In genomic region chr11:507727-508515, GRCh38 we compare ENCODE assay signal across 8 cellular contexts. TPM values are rescaled to one million over a fixed set of nuclear protein-coding genes. Genes with fewer than 3 reads are reported as not detected.
DNase-seq lines count a peak whose midpoint lies in the region; ATAC-seq, FAIRE-seq and TF ChIP-seq lines count a peak whose summit lies in the region.

No MANE protein-coding gene starts in this region.

- H3K79me2 ChIP-seq in OCI-LY7 (ENCODE audit: insufficient read depth, low read depth, low read length) (peaks cover 23% of the 10 kb centered on the region), endothelial cell of umbilical vein (ENCODE audit: control insufficient read depth, insufficient read depth, low read length) (peaks cover 19% of the 10 kb centered on the region)

- no peaks in the 10 kb centered on the region for H3K9me2 ChIP-seq in OCI-LY7 (ENCODE audit: insufficient read depth, low read length)

- peak overlapping the region; percentile 46 for H3K4me3 ChIP-seq in CD8-positive, alpha-beta T cell (ENCODE audit: low read depth, low read length)
- H3K4me3 ChIP-seq in OCI-LY7 (ENCODE audit: low read depth, low read length, poor library complexity, severe bottlenecking) (peak overlapping the region; percentile 95), endothelial cell of umbilical vein (replicated peaks in 1 of 3; ENCODE audit: insufficient read depth in 1 of 3, low read depth in 1 of 3, low read length in 3 of 3) (peak overlapping the region; percentile 45 to 81 (median 57)), neutrophil (ENCODE audit: low read depth in 1 of 2, low read length in 1 of 2) (peak overlapping the region; percentile 51 to 99)

- H2AFZ ChIP-seq in OCI-LY7 (ENCODE audit: low read length) (no peak overlapping the region; the same call in 1 of the 2 replicates), endothelial cell of umbilical vein (ENCODE audit: low read depth, low read length) (peak overlapping the region; percentile 34)

- no peak for ATAC-seq in CD8-positive, alpha-beta T cell

- H3K4me1 Mint-ChIP-seq in CD8-positive, alpha-beta T cell (ENCODE audit: low read depth), result peaks cover 25% of the 10 kb centered on the region

- H3K4me2 ChIP-seq in OCI-LY7 (ENCODE audit: low read length) (peak overlapping the region; percentile 73), endothelial cell of umbilical vein (ENCODE audit: insufficient read depth, low read length) (peak overlapping the region; percentile 66)

- H3K27ac ChIP-seq in CD8-positive, alpha-beta T cell (ENCODE audit: low read depth, low read length), result no peak overlapping the region
- H3K27ac ChIP-seq in OCI-LY7 (ENCODE audit: low read depth, low read length, poor library complexity, severe bottlenecking) (no peak overlapping the region), endothelial cell of umbilical vein (ENCODE audit: insufficient read depth, low read depth, low read length) (peak overlapping the region; percentile 41), neutrophil (peak overlapping the region; percentile 98)

- H3K27me3 Mint-ChIP-seq in CD8-positive, alpha-beta T cell (ENCODE audit: low read depth), result no peaks in the 10 kb centered on the region

- dilution Hi-C loops in endothelial cell of umbilical vein (cut with MboI; ENCODE audit: extremely low pct_ligation_motif_present, low sequenced_read_pairs), result no loop called here

- BruUV-seq in OCI-LY7 (replicated peaks; lab: Mats Ljungman, UMichigan) (no TSS peak), endothelial cell of umbilical vein (replicated peaks; lab: Mats Ljungman, UMichigan) (no TSS peak)

- H3K9me3 ChIP-seq in CD8-positive, alpha-beta T cell (ENCODE audit: low read length), result no peaks in the 10 kb centered on the region
- no peaks in the 10 kb centered on the region for H3K9me3 ChIP-seq in OCI-LY7 (ENCODE audit: low read length)
- no peaks in the 10 kb centered on the region for H3K9me3 ChIP-seq in endothelial cell of umbilical vein (replicated peaks; ENCODE audit: control insufficient read depth, insufficient read depth, low read length)
- no peaks in the 10 kb centered on the region for H3K9me3 ChIP-seq in neutrophil

- POLR2A ChIA-PET in CD8-positive, alpha-beta T cell (lab: Charles Lee), result interaction anchor here (0.6 to 2.9 kb wide), 3 partner anchors 26 to 143 kb away, joined by 3 to 15 read pairs (median 7); partner anchors contain the start of gene PTDSS2
- POLR2A ChIA-PET in OCI-LY7 (lab: Charles Lee) (no interaction called here), endothelial cell of umbilical vein (lab: Charles Lee) (no interaction called here)

- FAIRE-seq in endothelial cell of umbilical vein (lab: Jason Lieb, UNC), result no peak

- no peaks in the 10 kb centered on the region for H4K20me1 ChIP-seq in OCI-LY7 (ENCODE audit: insufficient read depth, low read length)
- no peaks in the 10 kb centered on the region for H4K20me1 ChIP-seq in endothelial cell of umbilical vein (replicated peaks; ENCODE audit: control insufficient read depth, extremely low read depth, insufficient read depth, low read length)

- H3K9me1 ChIP-seq in endothelial cell of umbilical vein (replicated peaks; ENCODE audit: control insufficient read depth, extremely low read depth, insufficient read depth, low read length), result no peaks in the 10 kb centered on the region

- CTCF ChIA-PET in CD8-positive, alpha-beta T cell (lab: Charles Lee), result no interaction called here
- CTCF ChIA-PET in OCI-LY7 (lab: Charles Lee; ENCODE audit: unreplicated experiment), result no interaction called here
- CTCF ChIA-PET in endothelial cell of umbilical vein (lab: Charles Lee), result interaction anchor here (0.9 to 1.4 kb wide), 3 partner anchors 10 to 101 kb away, joined by 3 to 6 read pairs (median 3); no protein-coding TSS in a partner anchor

- H3K27ac Mint-ChIP-seq in CD8-positive, alpha-beta T cell, result peak overlapping the region; percentile 13

- H3K36me3 ChIP-seq in CD8-positive, alpha-beta T cell (ENCODE audit: insufficient read depth, low read length), result peaks cover 5% of the 10 kb centered on the region
- H3K36me3 ChIP-seq in OCI-LY7 (ENCODE audit: insufficient read depth, low read length) (peaks cover 9% of the 10 kb centered on the region; the same call in 1 of the 2 replicates), endothelial cell of umbilical vein (ENCODE audit: control insufficient read depth in 2 of 2, extremely low read depth in 1 of 2, insufficient read depth in 2 of 2, low read length in 2 of 2) (no peaks in the 10 kb centered on the region), neutrophil (no peaks in the 10 kb centered on the region)

- peaks cover 19% of the 10 kb centered on the region for H3K36me3 Mint-ChIP-seq in CD8-positive, alpha-beta T cell

- H3K4me3 Mint-ChIP-seq in CD8-positive, alpha-beta T cell, result peak overlapping the region; percentile 97

- no peak for TF ChIP-seq CTCF in CD8-positive, alpha-beta T cell (IDR thresholded peaks at IDR 0.05)
- no peak for TF ChIP-seq CTCF in OCI-LY7 (conservative IDR thresholded peaks at IDR 0.05; ENCODE audit: low read length)
- TF ChIP-seq CTCF in endothelial cell of umbilical vein (IDR thresholded peaks at IDR 0.05; ENCODE audit: extremely low read depth in 1 of 2, insufficient read depth in 1 of 2, low read depth in 1 of 2, low read length in 2 of 2), result no peak
- no peak for TF ChIP-seq CTCF in neutrophil (IDR thresholded peaks at IDR 0.05)

- DNase-seq in CD8-positive, alpha-beta T cell, result no peak
- DNase-seq in OCI-LY7 (ENCODE audit: low spot score) (no peak), endothelial cell of umbilical vein (ENCODE audit: low read depth, low spot score) (no peak), HT-29 (ENCODE audit: low spot score) (no peak), OCI-M2 (lab: John Stamatoyannopoulos, UW; ENCODE audit: unreplicated experiment) (no peak), midbrain (lab: John Stamatoyannopoulos, UW) (no peak), HCEC 1CT (no peak)

- peaks cover 36% of the 10 kb centered on the region for H3K4me1 ChIP-seq in CD8-positive, alpha-beta T cell (ENCODE audit: insufficient read depth, low read length)
- H3K4me1 ChIP-seq in OCI-LY7 (ENCODE audit: insufficient read depth, low read length, poor library complexity, severe bottlenecking) (peaks cover 32% of the 10 kb centered on the region), endothelial cell of umbilical vein (ENCODE audit: control insufficient read depth, extremely low read depth, insufficient read depth, low read length) (peaks cover 24% of the 10 kb centered on the region), neutrophil (ENCODE audit: control insufficient read depth in 1 of 2, insufficient read depth in 1 of 2, low read depth in 1 of 2, low read length in 1 of 2) (peaks cover 42 to 46% of the 10 kb centered on the region in 2 experiments)

- no peaks in the 10 kb centered on the region for H3K27me3 ChIP-seq in CD8-positive, alpha-beta T cell (ENCODE audit: insufficient read depth, low read length)
- H3K27me3 ChIP-seq in endothelial cell of umbilical vein (ENCODE audit: control insufficient read depth in 2 of 2, insufficient read depth in 2 of 2, low read length in 2 of 2) (no peaks in the 10 kb centered on the region), neutrophil (no peaks in the 10 kb centered on the region)

- no peaks in the 10 kb centered on the region for H3K9me3 Mint-ChIP-seq in CD8-positive, alpha-beta T cell

- peak overlapping the region; percentile 75 for H3K9ac ChIP-seq in endothelial cell of umbilical vein (replicated peaks; ENCODE audit: extremely low read depth, insufficient read depth, low read length)

- no peak for TF ChIP-seq POLR2A in endothelial cell of umbilical vein (IDR thresholded peaks at IDR 0.05; ENCODE audit: low read depth, low read length)

- intact Hi-C loops in CD8-positive, alpha-beta T cell (cut with DNase I, micrococcal nuclease), result loop anchor here (1.0 to 5.0 kb wide), 12 partner anchors 10 to 301 kb away; partner anchors contain the start of genes SIGIRR (in 2 of the 2), BET1L (in 1 of the 2), HRAS (in 1 of the 2) and IFITM1 (in 1 of the 2)
- intact Hi-C loops in OCI-LY7 (cut with micrococcal nuclease; ENCODE audit: unreplicated experiment) (loop anchor here (2.0 to 5.0 kb wide), 4 partner anchors 57 to 404 kb away; partner anchors contain the start of genes BET1L, CHID1, PTDSS2 and RIC8A), endothelial cell of umbilical vein (cut with micrococcal nuclease) (loop anchor here (1.0 to 2.0 kb wide), 4 partner anchors 10 to 271 kb away; partner anchors contain the start of genes PSMD13, PTDSS2, SIGIRR and SIRT3)

RNA-seq across cellular contexts. Expression of gene RNH1, which starts 0.9 kb away (rescaled TPM):
- 100 to 1,000 TPM; 134 to 145 TPM for total RNA-seq in CD8-positive, alpha-beta T cell
- 57.1 and 65.7 TPM in 2 replicates for total RNA-seq in OCI-LY7 (2014; rRNA removed; shearing (Covaris generic))
- total RNA-seq in OCI-LY7 (2022), result 48.8 and 65.5 TPM in 2 replicates
- 143 and 144 TPM in 2 replicates for total RNA-seq in endothelial cell of umbilical vein
- 198 and 276 TPM in 2 replicates for polyA plus RNA-seq in endothelial cell of umbilical vein
- polyA plus RNA-seq in endothelial cell of umbilical vein (2011; cell fraction: cytosol; rRNA removed), result 113 and 158 TPM in 2 replicates
- 133 and 164 TPM in 2 replicates for polyA plus RNA-seq in endothelial cell of umbilical vein (2011; cell fraction: nucleus; rRNA removed)
- 131 and 195 TPM in 2 replicates for polyA plus RNA-seq in endothelial cell of umbilical vein (2012)
- 102 and 123 TPM in 2 replicates for polyA minus RNA-seq in endothelial cell of umbilical vein
- 64.9 TPM for polyA minus RNA-seq in endothelial cell of umbilical vein (2011; cell fraction: cytosol; rRNA and poly(A)+ RNA removed)
- polyA minus RNA-seq in endothelial cell of umbilical vein (2011; cell fraction: nucleus; rRNA and poly(A)+ RNA removed), result 31.1 and 63.8 TPM in 2 replicates
- 470 and 513 TPM in 2 replicates for total RNA-seq in HT-29 (2014; rRNA removed; shearing (Covaris generic))

RNA-seq across cellular contexts. Expression of gene HRAS, which starts 27.5 kb away (rescaled TPM):
- 10 to 100 TPM; 25.2 to 25.5 TPM for total RNA-seq in CD8-positive, alpha-beta T cell
- total RNA-seq in OCI-LY7 (2014; rRNA removed; shearing (Covaris generic)), result 53.0 and 67.8 TPM in 2 replicates
- total RNA-seq in OCI-LY7 (2022), result 40.1 and 46.9 TPM in 2 replicates
- total RNA-seq in endothelial cell of umbilical vein, result 103 TPM in 2 replicates
- polyA plus RNA-seq in endothelial cell of umbilical vein, result 105 and 109 TPM in 2 replicates
- 127 and 138 TPM in 2 replicates for polyA plus RNA-seq in endothelial cell of umbilical vein (2011; cell fraction: cytosol; rRNA removed)
- polyA plus RNA-seq in endothelial cell of umbilical vein (2011; cell fraction: nucleus; rRNA removed), result 92.5 and 103 TPM in 2 replicates
- polyA plus RNA-seq in endothelial cell of umbilical vein (2012), result 125 and 149 TPM in 2 replicates
- 64.3 and 71.5 TPM in 2 replicates for polyA minus RNA-seq in endothelial cell of umbilical vein
- polyA minus RNA-seq in endothelial cell of umbilical vein (2011; cell fraction: cytosol; rRNA and poly(A)+ RNA removed), result 30.1 TPM
- polyA minus RNA-seq in endothelial cell of umbilical vein (2011; cell fraction: nucleus; rRNA and poly(A)+ RNA removed), result 10.0 and 19.0 TPM in 2 replicates
- 217 and 259 TPM in 2 replicates for total RNA-seq in HT-29 (2014; rRNA removed; shearing (Covaris generic))

RNA-seq across cellular contexts. Expression of gene LRRC56, which starts 29.4 kb away (rescaled TPM):
- total RNA-seq in CD8-positive, alpha-beta T cell, result 1 to 10 TPM; 3.2 TPM
- total RNA-seq in OCI-LY7 (2014; rRNA removed; shearing (Covaris generic)), result 1.2 and 1.6 TPM in 2 replicates
- total RNA-seq in OCI-LY7 (2022) (1.5 and 2.5 TPM in 2 replicates), endothelial cell of umbilical vein (0.55 and 0.90 TPM in 2 replicates)
- polyA plus RNA-seq in endothelial cell of umbilical vein, result 0.47 and 0.64 TPM in 2 replicates
- polyA plus RNA-seq in endothelial cell of umbilical vein (2011; cell fraction: cytosol; rRNA removed), result 0.21 and 0.34 TPM in 2 replicates
- 1.7 and 2.3 TPM in 2 replicates for polyA plus RNA-seq in endothelial cell of umbilical vein (2011; cell fraction: nucleus; rRNA removed)
- 0.24 and 0.76 TPM in 2 replicates for polyA plus RNA-seq in endothelial cell of umbilical vein (2012)
- 0.34 and 0.40 TPM in 2 replicates for polyA minus RNA-seq in endothelial cell of umbilical vein
- polyA minus RNA-seq in endothelial cell of umbilical vein (2011; cell fraction: cytosol; rRNA and poly(A)+ RNA removed), result 0.72 TPM
- polyA minus RNA-seq in endothelial cell of umbilical vein (2011; cell fraction: nucleus; rRNA and poly(A)+ RNA removed), result 0.29 and 1.2 TPM in 2 replicates
- total RNA-seq in HT-29 (2014; rRNA removed; shearing (Covaris generic)), result 8.1 and 10.0 TPM in 2 replicates

RNA-seq across cellular contexts. Expression of gene LMNTD2, which starts 52.6 kb away (rescaled TPM):
- 1 to 10 TPM; 4.2 to 5.6 TPM for total RNA-seq in CD8-positive, alpha-beta T cell
- total RNA-seq in OCI-LY7 (2014; rRNA removed; shearing (Covaris generic)), result 4.7 and 7.5 TPM in 2 replicates
- total RNA-seq in OCI-LY7 (2022) (16.9 and 17.7 TPM in 2 replicates), endothelial cell of umbilical vein (1.8 and 2.1 TPM in 2 replicates)
- polyA plus RNA-seq in endothelial cell of umbilical vein, result 2.6 and 3.9 TPM in 2 replicates
- 0.61 and 0.97 TPM in 2 replicates for polyA plus RNA-seq in endothelial cell of umbilical vein (2011; cell fraction: cytosol; rRNA removed)
- 12.6 and 17.5 TPM in 2 replicates for polyA plus RNA-seq in endothelial cell of umbilical vein (2011; cell fraction: nucleus; rRNA removed)
- polyA plus RNA-seq in endothelial cell of umbilical vein (2012), result 0.35 and 1.5 TPM in 2 replicates
- 0.25 and 1.0 TPM in 2 replicates for polyA minus RNA-seq in endothelial cell of umbilical vein
- 1.3 TPM for polyA minus RNA-seq in endothelial cell of umbilical vein (2011; cell fraction: cytosol; rRNA and poly(A)+ RNA removed)
- polyA minus RNA-seq in endothelial cell of umbilical vein (2011; cell fraction: nucleus; rRNA and poly(A)+ RNA removed), result 0.58 and 4.2 TPM in 2 replicates
- 5.3 and 6.9 TPM in 2 replicates for total RNA-seq in HT-29 (2014; rRNA removed; shearing (Covaris generic))

RNA-seq across cellular contexts. Expression of gene RASSF7, which starts 52.8 kb away (rescaled TPM):
- 10 to 100 TPM; 11.8 to 15.3 TPM for total RNA-seq in CD8-positive, alpha-beta T cell
- 18.0 and 22.1 TPM in 2 replicates for total RNA-seq in OCI-LY7 (2014; rRNA removed; shearing (Covaris generic))
- total RNA-seq in OCI-LY7 (2022) (11.8 and 15.1 TPM in 2 replicates), endothelial cell of umbilical vein (12.2 and 14.1 TPM in 2 replicates)
- polyA plus RNA-seq in endothelial cell of umbilical vein, result 19.9 and 27.9 TPM in 2 replicates
- polyA plus RNA-seq in endothelial cell of umbilical vein (2011; cell fraction: cytosol; rRNA removed), result 11.1 and 16.5 TPM in 2 replicates
- 20.5 and 21.7 TPM in 2 replicates for polyA plus RNA-seq in endothelial cell of umbilical vein (2011; cell fraction: nucleus; rRNA removed)
- 5.5 and 12.2 TPM in 2 replicates for polyA plus RNA-seq in endothelial cell of umbilical vein (2012)
- 5.7 and 7.6 TPM in 2 replicates for polyA minus RNA-seq in endothelial cell of umbilical vein
- polyA minus RNA-seq in endothelial cell of umbilical vein (2011; cell fraction: cytosol; rRNA and poly(A)+ RNA removed), result 5.4 TPM
- 1.7 and 3.0 TPM in 2 replicates for polyA minus RNA-seq in endothelial cell of umbilical vein (2011; cell fraction: nucleus; rRNA and poly(A)+ RNA removed)
- 515 and 552 TPM in 2 replicates for total RNA-seq in HT-29 (2014; rRNA removed; shearing (Covaris generic))

Comparison
In these comparisons a context has a peak if more than half of its experiments do, and no peak if none do; other contexts are left out.
1. H3K27ac ChIP-seq: peak in endothelial cell of umbilical vein (single experiment) and neutrophil (single experiment); none in CD8-positive, alpha-beta T cell (single experiment) and OCI-LY7 (single experiment).
2. Peak in every context shown above with its lines, with median percentiles within 50 percentile points of each other: H3K4me3 ChIP-seq.